ENCODE assay signal across 9 cellular contexts in the genomic region with DNA sequence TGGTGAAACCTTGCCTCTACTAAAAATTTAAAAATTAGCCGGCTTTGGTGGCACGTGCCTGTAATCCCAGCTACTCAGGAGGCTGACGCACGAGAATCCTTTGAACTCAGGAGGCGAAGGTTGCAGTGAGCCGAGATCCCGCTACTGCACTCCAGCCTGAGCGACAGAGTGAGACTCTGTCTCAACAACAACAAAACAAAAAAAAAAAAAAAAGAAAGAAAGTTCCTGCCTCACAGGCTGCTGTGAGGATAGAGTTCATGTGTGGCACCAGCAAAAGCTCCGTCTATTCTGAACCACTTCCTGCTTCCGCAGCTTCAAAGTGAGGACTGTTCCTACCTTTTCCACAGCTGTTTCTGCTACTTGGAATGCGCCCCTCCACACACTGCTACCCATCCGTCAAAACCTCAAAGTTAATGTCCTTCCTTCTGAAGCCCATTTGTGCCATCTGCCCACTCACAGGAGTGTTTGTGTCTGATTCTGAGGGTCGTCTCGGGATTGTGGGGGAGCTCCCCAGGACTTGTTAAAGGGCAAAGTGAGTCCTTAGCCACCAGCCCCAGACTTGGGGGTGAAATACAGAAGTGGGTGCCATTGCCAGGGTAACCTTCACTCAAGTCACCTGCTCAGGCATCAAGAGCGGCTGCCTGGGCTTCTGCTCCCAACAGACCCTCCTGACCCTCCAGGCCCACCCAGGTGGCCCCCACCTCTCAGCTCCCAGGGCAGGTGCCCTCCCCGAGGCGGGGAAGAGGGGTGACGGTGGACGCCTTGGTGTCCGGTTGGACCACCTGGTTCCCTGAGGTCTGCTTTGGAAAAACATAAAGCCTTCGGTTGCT. TPM values are rescaled to one million over a fixed set of nuclear protein-coding genes. Genes with fewer than 3 reads are reported as not detected.
DNase-seq lines count a peak whose midpoint lies in the region; ATAC-seq and TF ChIP-seq lines count a peak whose summit lies in the region.
"Had no signal": no experiment of that assay in that cellular context is flagged by ENCODE, and none has a peak within 500 bp of the region (broad histone marks: within the 10 kb centered on the region; RNA-seq: fewer than 3 reads in every experiment).

No MANE protein-coding gene starts in this region.

- peaks cover 41% of the 10 kb centered on the region for H3K4me1 Mint-ChIP-seq in activated CD8-positive, alpha-beta memory T cell treated with anti-CD3 and anti-CD28 coated beads, Interleukin-2, amount 10 ng/mL, durations not matched to agents 7 days and 5 days
- H3K4me1 Mint-ChIP-seq in activated CD4-positive, alpha-beta memory T cell treated with anti-CD3 and anti-CD28 coated beads, Interleukin-2, amount 10 ng/mL, durations not matched to agents 7 days and 5 days, result peaks cover 45% of the 10 kb centered on the region

- CTCF ChIA-PET in activated CD8-positive, alpha-beta memory T cell treated with anti-CD3 and anti-CD28 coated beads, Interleukin-2, amount 10 ng/mL, durations not matched to agents 7 days and 5 days (lab: Charles Lee), result interaction anchor here (0.6 to 7.1 kb wide), 5 partner anchors 8 to 831 kb away, joined by 3 to 77 read pairs (median 3); partner anchors contain the start of gene TEKTIP1
- CTCF ChIA-PET in activated CD4-positive, alpha-beta memory T cell treated with anti-CD3 and anti-CD28 coated beads, Interleukin-2, amount 10 ng/mL, durations not matched to agents 7 days and 5 days (lab: Charles Lee), result interaction anchor here (0.6 to 5.3 kb wide), 4 partner anchors 9 to 1115 kb away, joined by 3 to 40 read pairs (median 3); no protein-coding TSS in a partner anchor

- no peaks in the 10 kb centered on the region for H3K9me3 ChIP-seq in thoracic aorta

- TF ChIP-seq CTCF in thoracic aorta (IDR thresholded peaks at IDR 0.05), result no peak

- no peaks in the 10 kb centered on the region for H3K36me3 ChIP-seq in thoracic aorta

- no peaks in the 10 kb centered on the region for H3K9me3 Mint-ChIP-seq in activated CD8-positive, alpha-beta memory T cell treated with anti-CD3 and anti-CD28 coated beads, Interleukin-2, amount 10 ng/mL, durations not matched to agents 7 days and 5 days (ENCODE audit: low read depth)
- H3K9me3 Mint-ChIP-seq in activated CD4-positive, alpha-beta memory T cell treated with anti-CD3 and anti-CD28 coated beads, Interleukin-2, amount 10 ng/mL, durations not matched to agents 7 days and 5 days, result no peaks in the 10 kb centered on the region

- no peaks in the 10 kb centered on the region for H3K27me3 Mint-ChIP-seq in activated CD8-positive, alpha-beta memory T cell treated with anti-CD3 and anti-CD28 coated beads, Interleukin-2, amount 10 ng/mL, durations not matched to agents 7 days and 5 days
- no peaks in the 10 kb centered on the region for H3K27me3 Mint-ChIP-seq in activated CD4-positive, alpha-beta memory T cell treated with anti-CD3 and anti-CD28 coated beads, Interleukin-2, amount 10 ng/mL, durations not matched to agents 7 days and 5 days

- H3K4me3 Mint-ChIP-seq in activated CD8-positive, alpha-beta memory T cell treated with anti-CD3 and anti-CD28 coated beads, Interleukin-2, amount 10 ng/mL, durations not matched to agents 7 days and 5 days, result peak overlapping the region; percentile 53
- H3K4me3 Mint-ChIP-seq in activated CD4-positive, alpha-beta memory T cell treated with anti-CD3 and anti-CD28 coated beads, Interleukin-2, amount 10 ng/mL, durations not matched to agents 7 days and 5 days, result peak overlapping the region; percentile 86

- peak; percentile 6 for ATAC-seq in activated CD8-positive, alpha-beta memory T cell treated with anti-CD3 and anti-CD28 coated beads, Interleukin-2, amount 10 ng/mL, durations not matched to agents 7 days and 5 days
- ATAC-seq in thoracic aorta (ENCODE audit: insufficient number of reproducible peaks, low FRiP score, low read depth), result no peak
- no peak for ATAC-seq in activated CD4-positive, CD25-positive, alpha-beta regulatory T cell treated with anti-CD3 and anti-CD28 coated beads, Interleukin-2, amount 50 U/mL, for 24 hours

- DNase-seq in activated CD8-positive, alpha-beta memory T cell treated with anti-CD3 and anti-CD28 coated beads, Interleukin-2, amount 10 ng/mL, durations not matched to agents 7 days and 5 days, result peak; percentile 65
- no peak for DNase-seq in activated CD8-positive, alpha-beta memory T cell treated with anti-CD3 and anti-CD28 coated beads, Interleukin-2, amount 50 U/mL, for 48 hours
- DNase-seq in activated CD4-positive, alpha-beta memory T cell treated with anti-CD3 and anti-CD28 coated beads, Interleukin-2, amount 10 ng/mL, durations not matched to agents 7 days and 5 days, result peak; percentile 53
- DNase-seq in glomerular visceral epithelial cell (ENCODE audit: extremely low spot score) (peak; percentile 72), thoracic aorta (ENCODE audit: low spot score) (no peak), NCI-H2171 treated with DMSO at 0.1 percent for 48 hours (lab: John Stamatoyannopoulos, UW) (no peak), cerebellum (ENCODE audit: low spot score) (no peak)
- DNase-seq: stimulated activated CD4-positive, alpha-beta T cell treated with anti-CD3 and anti-CD28 coated beads, Interleukin-15, amount 100 ng/mL, for 24 hours had no signal

- H3K27ac Mint-ChIP-seq in activated CD8-positive, alpha-beta memory T cell treated with anti-CD3 and anti-CD28 coated beads, Interleukin-2, amount 10 ng/mL, durations not matched to agents 7 days and 5 days, result peak overlapping the region; percentile 92
- H3K27ac Mint-ChIP-seq in activated CD4-positive, alpha-beta memory T cell treated with anti-CD3 and anti-CD28 coated beads, Interleukin-2, amount 10 ng/mL, durations not matched to agents 7 days and 5 days, result peak overlapping the region; percentile 94

- H3K27me3 ChIP-seq in thoracic aorta (replicated peaks; ENCODE audit: insufficient read depth), result no peaks in the 10 kb centered on the region

- H3K36me3 Mint-ChIP-seq in activated CD8-positive, alpha-beta memory T cell treated with anti-CD3 and anti-CD28 coated beads, Interleukin-2, amount 10 ng/mL, durations not matched to agents 7 days and 5 days, result peaks cover 2% of the 10 kb centered on the region
- H3K36me3 Mint-ChIP-seq in activated CD4-positive, alpha-beta memory T cell treated with anti-CD3 and anti-CD28 coated beads, Interleukin-2, amount 10 ng/mL, durations not matched to agents 7 days and 5 days (ENCODE audit: low read depth), result peaks cover 7% of the 10 kb centered on the region

- H3K27ac ChIP-seq in thoracic aorta, result no peak overlapping the region

- H3K4me3 ChIP-seq in thoracic aorta, result peak overlapping the region; percentile 9

- POLR2A ChIA-PET in activated CD4-positive, alpha-beta memory T cell treated with anti-CD3 and anti-CD28 coated beads, Interleukin-2, amount 10 ng/mL, durations not matched to agents 7 days and 5 days (lab: Charles Lee), result interaction anchor here (1.3 to 5.7 kb wide), 4 partner anchors 7 to 258 kb away, joined by 4 to 42 read pairs (median 6); partner anchors contain the start of genes FZR1 and HMG20B

- peaks cover 16 to 25% of the 10 kb centered on the region in 2 donors for H3K4me1 ChIP-seq in thoracic aorta (ENCODE audit: control insufficient read depth in 1 of 2, low read depth in 2 of 2)

RNA-seq across cellular contexts. Expression of gene MFSD12, which starts 2.9 kb away (rescaled TPM):
- total RNA-seq in activated CD8-positive, alpha-beta memory T cell treated with anti-CD3 and anti-CD28 coated beads, Interleukin-2, amount 10 ng/mL, durations not matched to agents 7 days and 5 days, result 10 to 100 TPM; 54.8 to 71.4 TPM
- total RNA-seq in activated CD4-positive, alpha-beta memory T cell treated with anti-CD3 and anti-CD28 coated beads, Interleukin-2, amount 10 ng/mL, durations not matched to agents 7 days and 5 days, result 10 to 100 TPM; 51.4 to 55.1 TPM
- 100 to 1,000 TPM in 1 of 2 donors, 10 to 100 TPM in 1; 85.6 to 112 TPM for total RNA-seq in thoracic aorta
- total RNA-seq in cerebellum, result 30.4 TPM

RNA-seq across cellular contexts. Expression of gene TEKTIP1, which starts 15.5 kb away (rescaled TPM):
- 1 to 10 TPM; 5.7 to 7.2 TPM for total RNA-seq in activated CD8-positive, alpha-beta memory T cell treated with anti-CD3 and anti-CD28 coated beads, Interleukin-2, amount 10 ng/mL, durations not matched to agents 7 days and 5 days
- 1 to 10 TPM; 4.3 to 6.6 TPM for total RNA-seq in activated CD4-positive, alpha-beta memory T cell treated with anti-CD3 and anti-CD28 coated beads, Interleukin-2, amount 10 ng/mL, durations not matched to agents 7 days and 5 days
- total RNA-seq in thoracic aorta (not detected), cerebellum (0.54 TPM)

RNA-seq across cellular contexts. Expression of gene HMG20B, which starts 18.3 kb away (rescaled TPM):
- 10 to 100 TPM; 50.7 to 51.7 TPM for total RNA-seq in activated CD8-positive, alpha-beta memory T cell treated with anti-CD3 and anti-CD28 coated beads, Interleukin-2, amount 10 ng/mL, durations not matched to agents 7 days and 5 days
- 10 to 100 TPM; 52.9 to 53.4 TPM for total RNA-seq in activated CD4-positive, alpha-beta memory T cell treated with anti-CD3 and anti-CD28 coated beads, Interleukin-2, amount 10 ng/mL, durations not matched to agents 7 days and 5 days
- 100 to 1,000 TPM in 1 of 2 donors, 10 to 100 TPM in 1; 90.8 to 120 TPM for total RNA-seq in thoracic aorta
- 15.4 TPM for total RNA-seq in cerebellum

RNA-seq across cellular contexts. Expression of gene GIPC3, which starts 30.8 kb away (rescaled TPM):
- total RNA-seq in activated CD8-positive, alpha-beta memory T cell treated with anti-CD3 and anti-CD28 coated beads, Interleukin-2, amount 10 ng/mL, durations not matched to agents 7 days and 5 days, result under 1 TPM; 0.15 to 0.23 TPM
- total RNA-seq in activated CD4-positive, alpha-beta memory T cell treated with anti-CD3 and anti-CD28 coated beads, Interleukin-2, amount 10 ng/mL, durations not matched to agents 7 days and 5 days, result under 1 TPM; 0.15 to 0.20 TPM
- total RNA-seq in thoracic aorta (1 to 10 TPM; 1.1 to 1.6 TPM), cerebellum (0.09 TPM)

RNA-seq across cellular contexts. Expression of gene FZR1, which starts 48.4 kb away (rescaled TPM):
- 10 to 100 TPM; 61.4 to 79.1 TPM for total RNA-seq in activated CD8-positive, alpha-beta memory T cell treated with anti-CD3 and anti-CD28 coated beads, Interleukin-2, amount 10 ng/mL, durations not matched to agents 7 days and 5 days
- 10 to 100 TPM; 72.2 to 75.6 TPM for total RNA-seq in activated CD4-positive, alpha-beta memory T cell treated with anti-CD3 and anti-CD28 coated beads, Interleukin-2, amount 10 ng/mL, durations not matched to agents 7 days and 5 days
- total RNA-seq in thoracic aorta (10 to 100 TPM; 29.6 to 33.8 TPM), cerebellum (43.2 TPM)

Comparison
In these comparisons a context has a peak if more than half of its experiments do, and no peak if none do; other contexts are left out.
1. DNase-seq: peak in activated CD8-positive, alpha-beta memory T cell treated with anti-CD3 and anti-CD28 coated beads, Interleukin-2, amount 10 ng/mL, durations not matched to agents 7 days and 5 days (single experiment), activated CD4-positive, alpha-beta memory T cell treated with anti-CD3 and anti-CD28 coated beads, Interleukin-2, amount 10 ng/mL, durations not matched to agents 7 days and 5 days (single experiment) and glomerular visceral epithelial cell (single experiment); none in activated CD8-positive, alpha-beta memory T cell treated with anti-CD3 and anti-CD28 coated beads, Interleukin-2, amount 50 U/mL, for 48 hours (single experiment), thoracic aorta (single experiment), NCI-H2171 treated with DMSO at 0.1 percent for 48 hours (single experiment) and cerebellum (single experiment).